11 cellular contexts compared by ENCODE assay signal in the genomic region with DNA sequence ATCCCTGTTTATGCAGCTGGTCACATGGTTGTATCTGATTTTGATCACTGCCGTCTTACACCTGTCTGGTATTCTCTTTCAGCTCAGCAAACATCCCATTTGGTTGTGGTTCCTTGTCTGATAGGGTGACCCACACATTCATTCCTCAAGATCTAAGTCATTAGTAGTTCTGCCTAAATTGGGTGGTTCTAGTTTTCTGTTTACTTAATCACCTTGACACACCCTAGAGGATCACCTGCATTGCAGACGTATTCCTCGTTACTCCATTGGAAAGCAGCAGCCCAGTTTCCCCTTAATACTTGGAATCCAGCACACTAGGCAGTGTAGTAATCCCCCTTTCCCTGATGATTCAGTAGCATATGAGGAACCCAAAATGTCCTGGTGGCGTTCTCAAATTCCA. TPM values are rescaled to one million over a fixed set of nuclear protein-coding genes. Genes with fewer than 3 reads are reported as not detected.
DNase-seq lines count a peak whose midpoint lies in the region; ATAC-seq, FAIRE-seq and TF ChIP-seq lines count a peak whose summit lies in the region.
"Not testable (repeated sequence)": the region's sequence is repeated elsewhere in the genome, so short reads cannot be mapped to it uniquely, and the experiment has no call there.
"Had no signal": no experiment of that assay in that cellular context is flagged by ENCODE, and none has a peak within 500 bp of the region (broad histone marks: within the 10 kb centered on the region; RNA-seq: fewer than 3 reads in every experiment).

No MANE protein-coding gene starts in this region.

- H3K36me3 Mint-ChIP-seq in MCF 10A (ENCODE audit: insufficient read depth, unreplicated experiment), result not testable (repeated sequence)

- peak; percentile 47 for ATAC-seq in foreskin keratinocyte

- peak; percentile 28 to 72 for DNase-seq in PC-9
- DNase-seq in MCF 10A (ENCODE audit: unreplicated experiment), result peak; percentile 0
- DNase-seq in bronchial epithelial cell (ENCODE audit: low read depth), result peak; percentile 76
- DNase-seq in epithelial cell of prostate (ENCODE audit: low read depth, low spot score), result peak; percentile 0
- peak in 1 of 2 donors; percentile 17 for DNase-seq in foreskin keratinocyte

- H3K4me2 ChIP-seq in PC-9, result peak overlapping the region; percentile 26; the same call in 1 of the 2 replicates

- H3K9me3 Mint-ChIP-seq in MCF 10A (ENCODE audit: unreplicated experiment), result not testable (repeated sequence)

- not testable (repeated sequence) for H3K4me3 Mint-ChIP-seq in MCF 10A (ENCODE audit: unreplicated experiment)

- H3K27ac Mint-ChIP-seq in MCF 10A (ENCODE audit: low read depth, unreplicated experiment), result not testable (repeated sequence)

- not testable (repeated sequence) for H3K4me1 ChIP-seq in PC-9 (replicated peaks; ENCODE audit: insufficient read depth); foreskin keratinocyte

- CTCF ChIA-PET in PC-9 (lab: Charles Lee); MCF 10A (lab: Yijun Ruan, JAX): not testable (repeated sequence)

- not testable (repeated sequence) for TF ChIP-seq CTCF in PC-9 (conservative IDR thresholded peaks at IDR 0.05); MCF 10A (IDR thresholded peaks at IDR 0.05; ENCODE audit: unreplicated experiment); bronchial epithelial cell (IDR thresholded peaks at IDR 0.05; ENCODE audit: insufficient read depth, low read length, severe bottlenecking); foreskin keratinocyte (conservative IDR thresholded peaks at IDR 0.05)

- H3K79me2 ChIP-seq in PC-9 (ENCODE audit: low read depth), result not testable (repeated sequence)

- H4K20me1 ChIP-seq in PC-9 (ENCODE audit: insufficient read depth), result not testable (repeated sequence)

- not testable (repeated sequence) for H3K36me3 ChIP-seq in PC-9 (ENCODE audit: low read depth); bronchial epithelial cell (ENCODE audit: control insufficient read depth, insufficient read depth, low read length)

- BruUV-seq in PC-9 (replicated peaks; lab: Mats Ljungman, UMichigan); MCF 10A (replicated peaks; lab: Mats Ljungman, UMichigan): not testable (repeated sequence)

- not testable (repeated sequence) for H3K27me3 ChIP-seq in PC-9 (ENCODE audit: insufficient read depth, low read depth); bronchial epithelial cell (ENCODE audit: control insufficient read depth, insufficient read depth, low read length); foreskin keratinocyte

- intact Hi-C loops in PC-9 (cut with micrococcal nuclease; ENCODE audit: unreplicated experiment); MCF 10A (cut with micrococcal nuclease): not testable (repeated sequence)

- not testable (repeated sequence) for H3K9me2 ChIP-seq in PC-9 (ENCODE audit: insufficient read depth)

- POLR2A ChIA-PET in PC-9 (lab: Charles Lee; ENCODE audit: unreplicated experiment); MCF 10A (lab: Yijun Ruan, JAX): not testable (repeated sequence)

- not testable (repeated sequence) for H3F3A ChIP-seq in PC-9 (ENCODE audit: insufficient read depth, low read depth)

- H2AFZ ChIP-seq in PC-9, result not testable (repeated sequence)

- H3K9me3 ChIP-seq in PC-9 (ENCODE audit: insufficient read depth, low read depth), result not testable (repeated sequence)

- H3K4me1 Mint-ChIP-seq in MCF 10A (ENCODE audit: insufficient read depth, unreplicated experiment), result not testable (repeated sequence)

- not testable (repeated sequence) for H3K27ac ChIP-seq in PC-9, epithelial cell of prostate, foreskin keratinocyte

- H3K27me3 Mint-ChIP-seq in MCF 10A (ENCODE audit: insufficient read depth, unreplicated experiment), result not testable (repeated sequence)

- H3K4me3 ChIP-seq in PC-9; bronchial epithelial cell (ENCODE audit: low read depth, low read length): not testable (repeated sequence)

- FAIRE-seq in bronchial epithelial cell (lab: Jason Lieb, UNC), result not testable (repeated sequence)

RNA-seq across cellular contexts. Expression of gene PTPN20, which starts 41.3 kb away (rescaled TPM):
- total RNA-seq in PC-9 (2021) (15.6 and 19.1 TPM in 2 replicates), MCF 10A (2022) (0.22 and 0.26 TPM in 2 replicates), bronchial epithelial cell (2.1 and 2.9 TPM in 2 replicates), foreskin keratinocyte (5.4 TPM in 2 replicates)
- polyA plus RNA-seq in foreskin keratinocyte, result 2.0 and 2.4 TPM in 2 replicates
- total RNA-seq: A673; CD4-positive, CD25-positive, alpha-beta regulatory T cell; Daoy; G401 had no signal
- polyA plus RNA-seq: AG04450, CD14-positive monocyte had no signal
